In genomic region chr6:51618563-51618962, GRCh38 we compare ENCODE assay signal across 12 cellular contexts.
A peak's percentile ranks its signal among the peaks of the same experiment; 100 is the strongest.
DNase-seq lines count a peak whose midpoint lies in the region; ATAC-seq and TF ChIP-seq lines count a peak whose summit lies in the region.
"Had no signal": no experiment of that assay in that cellular context is flagged by ENCODE, and none has a peak within 500 bp of the region (broad histone marks: within the 10 kb centered on the region; RNA-seq: fewer than 3 reads in every experiment).

No MANE protein-coding gene starts in this region.

- H2AFZ ChIP-seq in GM23338 = 0 out of 2 replicates have a peak overlapping the region, but pooled peaks have one; percentile 3

- DNase-seq in BJ (ENCODE audit: low read depth) (no peak), GM23338 (ENCODE audit: low spot score) (peak; percentile 71), Peyer's patch (no peak), left lobe of liver (ENCODE audit: low spot score) (no peak), posterior vena cava (ENCODE audit: low spot score) (no peak), DMS79 (lab: John Stamatoyannopoulos, UW) (no peak)
- no peak for DNase-seq in stimulated activated naive CD4-positive, alpha-beta T cell treated with Interleukin-2 at 50 U/mL for 16 hours (lab: John Stamatoyannopoulos, UW)
- DNase-seq in activated CD4-positive, alpha-beta T cell treated with anti-CD3 and anti-CD28 coated beads for 1 hour = no peak
- DNase-seq: KG1 had no signal

- H3K4me3 ChIP-seq in BJ (ENCODE audit: low read depth, low read length) (no peak overlapping the region), GM23338 (no peak overlapping the region), Peyer's patch (no peak overlapping the region)
- H3K4me3 ChIP-seq: prostate gland had no signal

- POLR2A ChIA-PET in BJ (lab: Charles Lee) = no interaction called here

- no peaks in the 10 kb centered on the region for H3K79me2 ChIP-seq in GM23338 (replicated peaks; ENCODE audit: insufficient read depth)

- no peaks in the 10 kb centered on the region for H3K9me3 Mint-ChIP-seq in GM23338
- H3K9me3 Mint-ChIP-seq: T-helper 1 cell treated with Interleukin-12 subunit alpha and Interleukin-12 subunit beta and Interleukin-4 antibody, amounts not matched to agents 30 μg/mL and 1 μg/mL, for 36 hours had no signal

- no peak for TF ChIP-seq POLR2A in Peyer's patch (IDR thresholded peaks at IDR 0.05)

- H3K4me1 Mint-ChIP-seq in GM23338 = no peaks in the 10 kb centered on the region

- no peaks in the 10 kb centered on the region for H3K4me1 ChIP-seq in GM23338 (ENCODE audit: insufficient read depth)
- H3K4me1 ChIP-seq in Peyer's patch = no peaks in the 10 kb centered on the region
- H3K4me1 ChIP-seq: prostate gland had no signal

- H3K27ac Mint-ChIP-seq in GM23338 = no peak overlapping the region
- H3K27ac Mint-ChIP-seq: activated naive CD8-positive, alpha-beta T cell; T-helper 1 cell treated with Interleukin-12 subunit alpha and Interleukin-12 subunit beta and Interleukin-4 antibody, amounts not matched to agents 30 μg/mL and 1 μg/mL, for 36 hours had no signal

- no peaks in the 10 kb centered on the region for H3K27me3 ChIP-seq in BJ (ENCODE audit: control insufficient read depth, insufficient read depth, low read length)
- H3K27me3 ChIP-seq in GM23338 (ENCODE audit: insufficient read depth) = no peaks in the 10 kb centered on the region
- H3K27me3 ChIP-seq in Peyer's patch = no peaks in the 10 kb centered on the region

- H3K27ac ChIP-seq in GM23338 (ENCODE audit: low read depth) (no peak overlapping the region), Peyer's patch (no peak overlapping the region)
- H3K27ac ChIP-seq: prostate gland had no signal

- no peak overlapping the region for H3K4me2 ChIP-seq in GM23338

- CTCF ChIA-PET in BJ (lab: Yijun Ruan, JAX) = interaction anchor here (0.8 kb wide), 1 partner anchor 11 kb away, joined by 3 read pairs; no protein-coding TSS in a partner anchor

- H3K36me3 Mint-ChIP-seq in GM23338 (ENCODE audit: low read depth) = no peaks in the 10 kb centered on the region
- H3K36me3 Mint-ChIP-seq: activated naive CD8-positive, alpha-beta T cell had no signal

- no peaks in the 10 kb centered on the region for H3K9me2 ChIP-seq in GM23338 (ENCODE audit: insufficient read depth)

- intact Hi-C loops in posterior vena cava (cut with DNase I) = no loop called here

- TF ChIP-seq CTCF in BJ (IDR thresholded peaks at IDR 0.05; ENCODE audit: insufficient read depth, low read depth, low read length) (0 out of 2 replicates have a peak, but pooled peaks have one; percentile 30), GM23338 (conservative IDR thresholded peaks at IDR 0.05; ENCODE audit: low read depth in 2 of 2) (peak in 1 of 2 experiments; percentile 56; a peak in 3 of 4 replicates), Peyer's patch (IDR thresholded peaks at IDR 0.05) (peak in 5 of 6 experiments; percentile 7 to 41 (median 25))

- H3K36me3 ChIP-seq in BJ (ENCODE audit: control insufficient read depth, insufficient read depth, low read length) = no peaks in the 10 kb centered on the region
- H3K36me3 ChIP-seq in GM23338 (ENCODE audit: insufficient read depth) = no peaks in the 10 kb centered on the region
- H3K36me3 ChIP-seq in Peyer's patch = no peaks in the 10 kb centered on the region
- H3K36me3 ChIP-seq: prostate gland had no signal

- no peak; the same call in 1 of the 3 replicates for ATAC-seq in GM23338
- peak; percentile 77 for ATAC-seq in left lobe of liver

- H3K4me3 Mint-ChIP-seq in GM23338 = no peak overlapping the region
- H3K4me3 Mint-ChIP-seq: activated naive CD8-positive, alpha-beta T cell; T-helper 1 cell treated with Interleukin-12 subunit alpha and Interleukin-12 subunit beta and Interleukin-4 antibody, amounts not matched to agents 30 μg/mL and 1 μg/mL, for 36 hours had no signal

- H3K9me3 ChIP-seq in Peyer's patch = no peaks in the 10 kb centered on the region
- H3K9me3 ChIP-seq: prostate gland had no signal

- H3K27me3 Mint-ChIP-seq in GM23338 (ENCODE audit: insufficient read depth, low read depth, poor library complexity) = peaks cover 5% of the 10 kb centered on the region
- H3K27me3 Mint-ChIP-seq: activated naive CD8-positive, alpha-beta T cell had no signal

- H4K20me1 ChIP-seq in GM23338 (replicated peaks; ENCODE audit: insufficient read depth) = no peaks in the 10 kb centered on the region

- no peaks in the 10 kb centered on the region for H3F3A ChIP-seq in GM23338 (replicated peaks; ENCODE audit: low read depth)

TF ChIP-seq in GM23338, 12 proteins besides CTCF, POLR2A, EP300 and RAD21:
- TF ChIP-seq ZNF331 (CRISPR knock-in tag; IDR thresholded peaks at IDR 0.05; ENCODE audit: low read depth) (no peak), REST (IDR thresholded peaks at IDR 0.05; ENCODE audit: unreplicated experiment) (no peak)
